8 cellular contexts compared by ENCODE assay signal in the genomic region with DNA sequence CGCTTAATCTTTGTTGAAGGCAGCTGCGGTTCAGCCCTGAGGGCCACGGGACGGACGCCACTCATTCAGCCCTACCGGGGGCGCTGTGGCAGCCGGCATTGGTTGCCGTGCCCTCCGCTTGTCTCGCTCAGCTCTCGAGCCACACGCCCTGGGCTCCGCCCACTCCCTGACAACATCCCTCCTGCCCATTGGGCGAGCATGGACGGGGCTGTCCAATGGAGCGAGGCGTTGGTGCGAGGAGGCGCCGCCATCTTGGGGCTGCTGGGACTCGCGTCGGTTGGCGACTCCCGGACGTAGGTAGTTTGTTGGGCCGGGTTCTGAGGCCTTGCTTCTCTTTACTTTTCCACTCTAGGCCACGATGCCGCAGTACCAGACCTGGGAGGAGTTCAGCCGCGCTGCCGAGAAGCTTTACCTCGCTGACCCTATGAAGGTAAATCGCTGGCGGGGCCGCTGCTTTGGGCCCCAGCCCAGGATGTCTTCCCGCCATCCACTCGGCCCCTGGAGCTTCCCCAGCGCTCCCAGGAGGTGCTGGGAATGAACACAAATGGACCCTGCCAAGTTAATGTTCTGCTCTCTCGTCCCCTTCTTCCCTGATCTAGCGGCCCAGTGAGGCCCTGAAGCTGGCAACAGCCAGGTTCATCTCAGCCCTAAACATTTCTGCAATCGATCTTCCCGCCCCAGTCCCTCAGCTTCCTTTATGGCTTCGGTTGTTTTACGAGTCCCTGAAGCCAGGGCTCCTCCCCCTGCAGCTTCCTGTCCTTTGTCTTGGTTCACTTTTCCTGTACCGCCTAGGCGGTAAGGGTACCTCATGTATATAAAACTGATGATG. TPM values are rescaled to one million over a fixed set of nuclear protein-coding genes. Genes with fewer than 3 reads are reported as not detected.
A peak's percentile ranks its signal among the peaks of the same experiment; 100 is the strongest.
DNase-seq lines count a peak whose midpoint lies in the region; ATAC-seq and TF ChIP-seq lines count a peak whose summit lies in the region.

A gene with protein sequence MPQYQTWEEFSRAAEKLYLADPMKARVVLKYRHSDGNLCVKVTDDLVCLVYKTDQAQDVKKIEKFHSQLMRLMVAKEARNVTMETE (plus strand): TSS at position 244 of the 829 bp plus-strand sequence. CDS start 115 bp downstream, at position 359.

- H2AK5ac ChIP-seq in IMR-90 (ENCODE audit: low read depth, low read length), result peak within 1 kb of the TSS; percentile 60

- no peak within 1 kb of the TSS for H2BK20ac ChIP-seq in IMR-90 (ENCODE audit: low read depth, low read length)

- H3K9ac ChIP-seq in IMR-90 (ENCODE audit: low read depth, low read length), result peak within 1 kb of the TSS; percentile 96

- H3K18ac ChIP-seq in IMR-90 (ENCODE audit: low read depth, low read length), result peak within 1 kb of the TSS; percentile 28

- WGBS in IMR-90 (ENCODE audit: extremely low coverage in 2 of 2, insufficient read length in 1 of 2), 2 experiments, result 0% methylated on average over 13 of the region's 48 CpGs; no CpG with 5 or more reads in 1 of the 2 experiments

- CTCF ChIA-PET in IMR-90 (lab: Yijun Ruan, JAX), result interaction anchor here (0.6 to 3.0 kb wide), 15 partner anchors 10 to 303 kb away, joined by 3 to 17 read pairs (median 3); a partner anchor contains a TSS
- CTCF ChIA-PET in OCI-LY7 (lab: Charles Lee; ENCODE audit: unreplicated experiment), result interaction anchor here (0.7 to 2.2 kb wide), 8 partner anchors 10 to 301 kb away, joined by 3 to 11 read pairs (median 3); no protein-coding TSS in a partner anchor

- peak within 1 kb of the TSS; percentile 88 for H3K4me3 ChIP-seq in IMR-90 (ENCODE audit: insufficient read depth, low read depth, low read length)
- peak within 1 kb of the TSS; percentile 78 for H3K4me3 ChIP-seq in OCI-LY7 (ENCODE audit: low read depth, low read length, poor library complexity, severe bottlenecking)
- peak within 1 kb of the TSS; percentile 29 for H3K4me3 ChIP-seq in mucosa of descending colon

- TSS peak; percentile 63 for BruUV-seq in IMR-90 (replicated peaks; lab: Mats Ljungman, UMichigan)
- BruUV-seq in OCI-LY7 (replicated peaks; lab: Mats Ljungman, UMichigan), result TSS peak; percentile 88

- H3K14ac ChIP-seq in IMR-90 (replicated peaks; ENCODE audit: low read depth, low read length), result peak within 1 kb of the TSS; percentile 86

- TF ChIP-seq RAD21 in IMR-90 (IDR thresholded peaks at IDR 0.05; ENCODE audit: low read length), result peak; percentile 79

- intact Hi-C loops in IMR-90 (cut with micrococcal nuclease) (loop anchor here (1.0 to 5.0 kb wide), 3 partner anchors 33 to 134 kb away; a partner anchor contains a TSS), OCI-LY7 (cut with micrococcal nuclease; ENCODE audit: unreplicated experiment) (loop anchor here (1.0 to 2.0 kb wide), 4 partner anchors 71 to 199 kb away; a partner anchor contains a TSS), mucosa of descending colon (cut with DNase I, micrococcal nuclease) (loop anchor here in 1 of 2 donors (10.0 kb wide), 1 partner anchor 223 kb away; no protein-coding TSS in a partner anchor)

- peak within 1 kb of the TSS; percentile 84 for H2BK5ac ChIP-seq in IMR-90 (ENCODE audit: low read depth, low read length, poor library complexity, severe bottlenecking)

- H2AFZ ChIP-seq in IMR-90 (replicated peaks; ENCODE audit: low read length, poor library complexity), result peak within 1 kb of the TSS; percentile 94
- H2AFZ ChIP-seq in OCI-LY7 (ENCODE audit: low read length), result peak within 1 kb of the TSS; percentile 79

- DNase-seq in DMS153 (lab: John Stamatoyannopoulos, UW) (peak; percentile 100), IMR-90 (peak; percentile 98), OCI-LY7 (ENCODE audit: low spot score) (peak; percentile 100), activated T-cell treated with anti-CD3 and anti-CD28 coated beads for 24 hours (ENCODE audit: low read depth) (peak; percentile 98), epithelial cell of prostate (ENCODE audit: low read depth, low spot score) (peak; percentile 92), mucosa of descending colon (peak; percentile 99 to 100 (median 99))
- DNase-seq in stimulated activated CD8-positive, alpha-beta memory T cell treated with anti-CD3 and anti-CD28 coated beads, Interleukin-4, amount 100 ng/mL, for 24 hours (ENCODE audit: low read depth), result peak; percentile 97

- H3K4ac ChIP-seq in IMR-90 (ENCODE audit: low read depth, low read length), result peak within 1 kb of the TSS; percentile 95

- H4K8ac ChIP-seq in IMR-90 (ENCODE audit: low read depth in 2 of 2, low read length in 2 of 2), result peak within 1 kb of the TSS; percentile 82 to 96

- H3K9me1 ChIP-seq in IMR-90 (ENCODE audit: insufficient read depth, low read length), result peaks cover 9% of the 10 kb centered on the region; the same call in 1 of the 2 replicates

- ATAC-seq in GM21528 (IDR thresholded peaks at IDR 0.05; ENCODE audit: low FRiP score, unreplicated experiment) (peak; percentile 99), IMR-90 (ENCODE audit: low read depth) (peak; percentile 98), mucosa of descending colon (peak; percentile 98)

- peak within 1 kb of the TSS; percentile 96 for H3K27ac ChIP-seq in IMR-90 (ENCODE audit: insufficient read depth, low read length)
- H3K27ac ChIP-seq in OCI-LY7 (ENCODE audit: low read depth, low read length, poor library complexity, severe bottlenecking), result peak within 1 kb of the TSS; percentile 91
- peak within 1 kb of the TSS; percentile 94 for H3K27ac ChIP-seq in epithelial cell of prostate

- peaks cover 2% of the 10 kb centered on the region; the same call in 1 of the 2 replicates for H3K36me3 ChIP-seq in IMR-90 (ENCODE audit: control insufficient read depth, insufficient read depth, low read length)
- peaks cover 43% of the 10 kb centered on the region for H3K36me3 ChIP-seq in OCI-LY7 (ENCODE audit: insufficient read depth, low read length)
- no peaks in the 10 kb centered on the region for H3K36me3 ChIP-seq in mucosa of descending colon (ENCODE audit: low read depth)

- H3K4me2 ChIP-seq in IMR-90 (ENCODE audit: low read depth, low read length) (peak within 1 kb of the TSS; percentile 96), OCI-LY7 (ENCODE audit: low read length) (peak within 1 kb of the TSS; percentile 87)

- peak within 1 kb of the TSS; percentile 75 for H4K91ac ChIP-seq in IMR-90 (ENCODE audit: insufficient read depth, low read depth, low read length)

- peaks cover 59% of the 10 kb centered on the region for H3K79me2 ChIP-seq in OCI-LY7 (ENCODE audit: insufficient read depth, low read depth, low read length)

- in situ Hi-C loops in IMR-90 (cut with MboI; ENCODE audit: low sequenced_read_pairs), result loop anchor here (5.0 kb wide), 1 partner anchor 300 kb away; no protein-coding TSS in a partner anchor

- H3K9me3 ChIP-seq in IMR-90 (ENCODE audit: control insufficient read depth, insufficient read depth, low read length), result no peaks in the 10 kb centered on the region
- no peaks in the 10 kb centered on the region for H3K9me3 ChIP-seq in OCI-LY7 (ENCODE audit: low read length)
- no peaks in the 10 kb centered on the region for H3K9me3 ChIP-seq in mucosa of descending colon

- dilution Hi-C loops in IMR-90 (cut with HindIII; ENCODE audit: low sequenced_read_pairs, unreplicated experiment), result no loop called here

- peaks cover 2% of the 10 kb centered on the region; the same call in 1 of the 2 replicates for H3K4me1 ChIP-seq in IMR-90 (ENCODE audit: control insufficient read depth, insufficient read depth, low read length)
- H3K4me1 ChIP-seq in OCI-LY7 (ENCODE audit: insufficient read depth, low read length, poor library complexity, severe bottlenecking), result peaks cover 56% of the 10 kb centered on the region
- peaks cover 27% of the 10 kb centered on the region for H3K4me1 ChIP-seq in mucosa of descending colon (ENCODE audit: low read depth)

- peaks cover 2 to 13% of the 10 kb centered on the region in 2 experiments; a peak in 2 of 4 replicates for H3K79me1 ChIP-seq in IMR-90 (ENCODE audit: low read depth in 1 of 2, low read length in 2 of 2)

- H3K56ac ChIP-seq in IMR-90 (ENCODE audit: extremely low read depth, insufficient read depth, low read length), result peak within 1 kb of the TSS; percentile 90

- peak; percentile 94 for TF ChIP-seq CTCF in IMR-90 (conservative IDR thresholded peaks at IDR 0.05; ENCODE audit: low read depth, low read length)
- TF ChIP-seq CTCF in OCI-LY7 (conservative IDR thresholded peaks at IDR 0.05; ENCODE audit: low read length), result peak; percentile 91
- peak; percentile 91 for TF ChIP-seq CTCF in mucosa of descending colon (IDR thresholded peaks at IDR 0.05)

- H3K9me2 ChIP-seq in OCI-LY7 (ENCODE audit: insufficient read depth, low read length), result no peaks in the 10 kb centered on the region

- peak; percentile 76 for TF ChIP-seq POLR2A in IMR-90 (IDR thresholded peaks at IDR 0.05; ENCODE audit: low read depth, low read length)

- peak within 1 kb of the TSS; percentile 17; the same call in 1 of the 3 replicates for H2BK15ac ChIP-seq in IMR-90 (ENCODE audit: low read depth, low read length)

- H4K5ac ChIP-seq in IMR-90 (ENCODE audit: low read depth, low read length), result peak within 1 kb of the TSS; percentile 75

- H4K20me1 ChIP-seq in IMR-90 (ENCODE audit: insufficient read depth, low read length), result peaks cover 27% of the 10 kb centered on the region
- H4K20me1 ChIP-seq in OCI-LY7 (ENCODE audit: insufficient read depth, low read length), result peaks cover 24% of the 10 kb centered on the region; the same call in 1 of the 2 replicates

- peak within 1 kb of the TSS; percentile 45 for H2BK120ac ChIP-seq in IMR-90 (ENCODE audit: low read depth, low read length)

- POLR2A ChIA-PET in IMR-90 (lab: Charles Lee; ENCODE audit: unreplicated experiment) (interaction anchor here (0.5 to 1.6 kb wide), 4 partner anchors 81 to 1951 kb away, joined by 3 to 7 read pairs (median 3); no protein-coding TSS in a partner anchor), OCI-LY7 (lab: Charles Lee) (interaction anchor here (0.5 to 3.0 kb wide), 34 partner anchors 8 to 337 kb away, joined by 3 to 14 read pairs (median 4); a partner anchor contains a TSS)

- H3K23ac ChIP-seq in IMR-90 (ENCODE audit: low read depth, low read length), result peak within 1 kb of the TSS; percentile 95

- no peaks in the 10 kb centered on the region for H3K27me3 ChIP-seq in IMR-90 (ENCODE audit: control insufficient read depth, insufficient read depth, low read length)

- H2AK9ac ChIP-seq in IMR-90 (replicated peaks; ENCODE audit: low read depth, low read length, poor library complexity), result peak within 1 kb of the TSS; percentile 96

TF ChIP-seq in IMR-90, 13 proteins besides CTCF, POLR2A, EP300 and RAD21 (continues in another document):
- peak; percentile 52; the same call in 1 of the 2 replicates for TF ChIP-seq MAZ (IDR thresholded peaks at IDR 0.05; ENCODE audit: borderline replicate concordance, low read depth, low read length)
- TF ChIP-seq BHLHE40 (IDR thresholded peaks at IDR 0.05; ENCODE audit: low read depth, low read length), result no peak
- TF ChIP-seq FOS (IDR thresholded peaks at IDR 0.05; ENCODE audit: low read depth, low read length), result no peak
- TF ChIP-seq RFX5 (IDR thresholded peaks at IDR 0.05; ENCODE audit: low read depth, low read length), result no peak

RNA-seq across cellular contexts. Expression of the gene that starts here (rescaled TPM):
- 230 and 484 TPM in 2 replicates for total RNA-seq in IMR-90 (2012; rRNA removed)
- 205 and 295 TPM in 2 replicates for polyA plus RNA-seq in IMR-90 (2012; rRNA removed)
- 118 and 134 TPM in 2 replicates for polyA plus RNA-seq in IMR-90 (2012; cell fraction: cytosol; rRNA removed)
- 48.5 and 140 TPM in 2 replicates for polyA plus RNA-seq in IMR-90 (2012; cell fraction: nucleus; rRNA removed; ENCODE audit: low replicate concordance)
- 182 and 221 TPM in 2 replicates for total RNA-seq in OCI-LY7 (2014; rRNA removed; shearing (Covaris generic))
- total RNA-seq in OCI-LY7 (2022), result 302 and 306 TPM in 2 replicates
- total RNA-seq in mucosa of descending colon, result 100 to 1,000 TPM; 168 to 208 (median 187) TPM

Comparison
In these comparisons a context has a peak if more than half of its experiments do, and no peak if none do; other contexts are left out.
1. Peak in every context shown above with its lines: DNase-seq, ATAC-seq, H3K4me3 ChIP-seq and H3K27ac ChIP-seq.
2. H3K4me3 ChIP-seq: peak in every context shown above with its lines; median percentile 88 in IMR-90; 78 in OCI-LY7; 29 in mucosa of descending colon.